ENCODE assay signal across 16 cellular contexts in genomic region chr1:209692296-209692695, GRCh38. TPM values are rescaled to one million over a fixed set of nuclear protein-coding genes. Genes with fewer than 3 reads are reported as not detected.
DNase-seq lines count a peak whose midpoint lies in the region; ATAC-seq, FAIRE-seq and TF ChIP-seq lines count a peak whose summit lies in the region.
"Had no signal": no experiment of that assay in that cellular context is flagged by ENCODE, and none has a peak within 500 bp of the region (broad histone marks: within the 10 kb centered on the region; RNA-seq: fewer than 3 reads in every experiment).

No MANE protein-coding gene starts in this region.

- H3K27me3 ChIP-seq in PC-3 (ENCODE audit: low read length) (no peaks in the 10 kb centered on the region), transverse colon (no peaks in the 10 kb centered on the region)
- H3K27me3 ChIP-seq: adrenal gland had no signal

- FAIRE-seq in A549 (lab: Jason Lieb, UNC), result no peak
- FAIRE-seq: urothelium cell line had no signal

- intact Hi-C loops in PC-3 (cut with micrococcal nuclease), result no loop called here
- intact Hi-C loops in transverse colon (cut with DNase I; ENCODE audit: low total_unique reads), result loop anchor here (5.0 kb wide), 1 partner anchor 115 kb away; no protein-coding TSS in a partner anchor

- H3K79me2 ChIP-seq in PC-3 (ENCODE audit: low read length), result no peaks in the 10 kb centered on the region

- H3K9me2 ChIP-seq in PC-3 (replicated peaks; ENCODE audit: low read length), result no peaks in the 10 kb centered on the region

- H3K4me2 ChIP-seq in A549, result peak overlapping the region; percentile 57; the same call in 2 of the 3 replicates
- peak overlapping the region; percentile 54 for H3K4me2 ChIP-seq in PC-3 (ENCODE audit: low read length)

- in situ Hi-C loops in transverse colon (cut with MboI; ENCODE audit: low pct_ligation_motif_present in 1 of 4, low pct_unique_long_range_greater_than_20kb in 1 of 4, low sequenced_read_pairs in 3 of 4), result loop anchor here in 3 of 4 donors (5.0 to 10.0 kb wide), 2 partner anchors 115 to 117 kb away; no protein-coding TSS in a partner anchor

- no peak for TF ChIP-seq CTCF in A549 (IDR thresholded peaks at IDR 0.05)
- no peak for TF ChIP-seq CTCF in PC-3 (conservative IDR thresholded peaks at IDR 0.05; ENCODE audit: low read depth, low read length)
- no peak for TF ChIP-seq CTCF in transverse colon (IDR thresholded peaks at IDR 0.05)

- no peaks in the 10 kb centered on the region for H3K36me3 ChIP-seq in PC-3 (ENCODE audit: low read depth, low read length)
- no peaks in the 10 kb centered on the region for H3K36me3 ChIP-seq in transverse colon
- H3K36me3 ChIP-seq: adrenal gland, cardiac muscle cell, WERI-Rb-1 had no signal

- no peaks in the 10 kb centered on the region for H4K20me1 ChIP-seq in PC-3 (ENCODE audit: low read length)

- H3K9ac ChIP-seq in PC-3 (ENCODE audit: low read length), result no peak overlapping the region

- ATAC-seq in A549 (no peak), PC-3 (peak; percentile 30)

- TF ChIP-seq POLR2A in A549 (IDR thresholded peaks at IDR 0.05; ENCODE audit: low read length), result no peak
- TF ChIP-seq POLR2A in transverse colon (IDR thresholded peaks at IDR 0.05), result no peak

- no peaks in the 10 kb centered on the region for H3F3A ChIP-seq in PC-3 (ENCODE audit: low read length, unreplicated experiment)

- TF ChIP-seq EP300 in A549 (IDR thresholded peaks at IDR 0.05) (no peak), transverse colon (IDR thresholded peaks at IDR 0.05; ENCODE audit: low read depth) (no peak)

- H3K4me1 ChIP-seq in A549 (peaks cover 41% of the 10 kb centered on the region), PC-3 (ENCODE audit: insufficient read depth, low read length) (peaks cover 39% of the 10 kb centered on the region), transverse colon (peaks cover 0 to 28% (median 3%) of the 10 kb centered on the region in 4 donors)

- CTCF ChIA-PET in A549 (lab: Yijun Ruan, JAX) (interaction anchor here (1.0 to 8.0 kb wide), 27 partner anchors 8 to 125 kb away, joined by 3 to 93 read pairs (median 7); partner anchors contain the start of gene LAMB3), PC-3 (lab: Charles Lee) (interaction anchor here (0.6 kb wide), 1 partner anchor 22 kb away, joined by 5 read pairs; no protein-coding TSS in a partner anchor)

- H3K4me3 ChIP-seq in A549, result no peak overlapping the region
- no peak overlapping the region for H3K4me3 ChIP-seq in PC-3 (ENCODE audit: low read length)
- H3K4me3 ChIP-seq in transverse colon, result no peak overlapping the region
- H3K4me3 ChIP-seq: adrenal gland, cardiac muscle cell had no signal

- H3K27ac ChIP-seq in A549 (peak overlapping the region; percentile 42 to 58; a peak in 5 of 6 replicates), PC-3 (ENCODE audit: low read length) (peak overlapping the region; percentile 34), transverse colon (peak overlapping the region in 1 of 4 donors; percentile 23)
- H3K27ac ChIP-seq: 22Rv1, adrenal gland, cardiac muscle cell, WERI-Rb-1 had no signal

- DNase-seq in NCI-H82 (lab: John Stamatoyannopoulos, UW) (peak; percentile 55), NCI-H82 treated with DMSO at 0.1 percent for 48 hours (lab: John Stamatoyannopoulos, UW; ENCODE audit: unreplicated experiment) (no peak), A549 (ENCODE audit: low read depth in 1 of 2, low spot score in 1 of 2) (no peak), PC-3 (no peak), dermis blood vessel endothelial cell (peak; percentile 15), AML-193 (lab: John Stamatoyannopoulos, UW) (no peak), transverse colon (no peak)
- DNase-seq in stimulated activated naive CD4-positive, alpha-beta T cell (lab: John Stamatoyannopoulos, UW), result no peak

- WGBS in A549 (ENCODE audit: missing lambda C conversion rate), result 39% methylated on average over 3 of the region's 4 CpGs
- 51 to 58% methylated on average over 2 to 4 of the region's 4 CpGs for WGBS in transverse colon (ENCODE audit: low coverage in 1 of 2), 2 donors

- POLR2A ChIA-PET in A549 (lab: Yijun Ruan, JAX), result interaction anchor here (0.6 to 1.0 kb wide), 2 partner anchors 92 to 116 kb away, joined by 3 read pairs; no protein-coding TSS in a partner anchor
- POLR2A ChIA-PET in PC-3 (lab: Charles Lee; ENCODE audit: unreplicated experiment), result no interaction called here

- no TSS peak for BruUV-seq in PC-3 (replicated peaks; lab: Mats Ljungman, UMichigan)

- TF ChIP-seq RAD21 in A549 (conservative IDR thresholded peaks at IDR 0.05 in 1 of 2, IDR thresholded peaks at IDR 0.05 in 1 of 2), result no peak

- peak overlapping the region; percentile 66 for H2AFZ ChIP-seq in PC-3 (ENCODE audit: low read length)

- H3K9me3 ChIP-seq in A549 (no peaks in the 10 kb centered on the region), PC-3 (ENCODE audit: low read length) (no peaks in the 10 kb centered on the region), transverse colon (no peaks in the 10 kb centered on the region)
- H3K9me3 ChIP-seq: adrenal gland had no signal

TF ChIP-seq in A549, 52 proteins besides CTCF, POLR2A, EP300 and RAD21:
- TF ChIP-seq FOSL2 (IDR thresholded peaks at IDR 0.05) (no peak), FOSL2 (CRISPR knock-in tag; IDR thresholded peaks at IDR 0.05) (no peak), CHD2 (IDR thresholded peaks at IDR 0.05; ENCODE audit: low read length, partially characterized antibody) (no peak)
- TF ChIP-seq, protein P1, sequence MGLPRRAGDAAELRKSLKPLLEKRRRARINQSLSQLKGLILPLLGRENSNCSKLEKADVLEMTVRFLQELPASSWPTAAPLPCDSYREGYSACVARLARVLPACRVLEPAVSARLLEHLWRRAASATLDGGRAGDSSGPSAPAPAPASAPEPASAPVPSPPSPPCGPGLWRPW (IDR thresholded peaks at IDR 0.05), result no peak

RNA-seq across cellular contexts. Expression of gene HSD11B1, which starts 12.3 kb away (rescaled TPM):
- polyA plus RNA-seq in A549 (2011; rRNA removed) (0.17 TPM in 1 of 2 replicates, not detected in the other), A549 (2017; fragmentation: RNase III; extraction: RNeasy Plus Mini Kit Qiagen cat#74134 plus additional on column Dnase treatment) (not detected in 3 replicates)
- polyA plus RNA-seq in A549 (2012; cell fraction: cytosol; rRNA removed), result not detected in 2 replicates
- not detected in 2 replicates for polyA plus RNA-seq in A549 (2012; cell fraction: nucleus; rRNA removed)
- polyA minus RNA-seq in A549 (2011; rRNA and poly(A)+ RNA removed), result not detected in 2 replicates
- total RNA-seq in PC-3 (2014; rRNA removed) (not detected in 2 replicates), dermis blood vessel endothelial cell (not detected in 2 replicates), transverse colon (1 to 10 TPM in 3 of 4 donors, not detected in 1; 1.5 to 3.7 (median 2.6) TPM)
- total RNA-seq: cardiac muscle cell, dermis microvascular lymphatic vessel endothelial cell, HepG2, lung microvascular endothelial cell had no signal
- polyA plus RNA-seq: cardiac muscle cell, HepG2 had no signal

RNA-seq across cellular contexts. Expression of gene G0S2, which starts 17.1 kb away (rescaled TPM):
- polyA plus RNA-seq in A549 (2011; rRNA removed), result 1.0 and 1.1 TPM in 2 replicates
- 1.6 TPM in 2 replicates for polyA plus RNA-seq in A549 (2012; cell fraction: cytosol; rRNA removed)
- polyA plus RNA-seq in A549 (2012; cell fraction: nucleus; rRNA removed), result 0.95 and 1.9 TPM in 2 replicates
- 2.5 to 3.3 TPM (median 3.0 TPM) in 3 replicates for polyA plus RNA-seq in A549 (2017; fragmentation: RNase III; extraction: RNeasy Plus Mini Kit Qiagen cat#74134 plus additional on column Dnase treatment)
- 0.54 TPM in 1 of 2 replicates, not detected in the other for polyA minus RNA-seq in A549 (2011; rRNA and poly(A)+ RNA removed)
- 620 and 723 TPM in 2 replicates for total RNA-seq in PC-3 (2014; rRNA removed)
- 0.33 and 1.0 TPM in 2 replicates for total RNA-seq in dermis blood vessel endothelial cell
- total RNA-seq in transverse colon, result 10 to 100 TPM in 2 of 4 donors, 1 to 10 TPM in 2; 1.8 to 84.2 (median 26.9) TPM
- total RNA-seq: HepG2 had no signal
- polyA plus RNA-seq: HepG2 had no signal

RNA-seq across cellular contexts. Expression of gene LAMB3, which starts 40.1 kb away (rescaled TPM):
- polyA plus RNA-seq in A549 (2011; rRNA removed) (7.3 and 11.6 TPM in 2 replicates), A549 (2017; fragmentation: RNase III; extraction: RNeasy Plus Mini Kit Qiagen cat#74134 plus additional on column Dnase treatment) (8.1 to 11.1 TPM (median 9.1 TPM) in 3 replicates)
- polyA plus RNA-seq in A549 (2012; cell fraction: cytosol; rRNA removed), result 5.8 and 6.5 TPM in 2 replicates
- 19.8 and 28.4 TPM in 2 replicates for polyA plus RNA-seq in A549 (2012; cell fraction: nucleus; rRNA removed)
- 15.0 and 19.3 TPM in 2 replicates for polyA minus RNA-seq in A549 (2011; rRNA and poly(A)+ RNA removed)
- total RNA-seq in PC-3 (2014; rRNA removed) (473 and 650 TPM in 2 replicates), dermis blood vessel endothelial cell (1.5 and 1.9 TPM in 2 replicates), transverse colon (100 to 1,000 TPM in 3 of 4 donors, 10 to 100 TPM in 1; 47.2 to 147 (median 126) TPM)

Comparison
In these comparisons a context has a peak if more than half of its experiments do, and no peak if none do; other contexts are left out.
1. DNase-seq: peak in NCI-H82 (single experiment) and dermis blood vessel endothelial cell (single experiment); none in NCI-H82 treated with DMSO at 0.1 percent for 48 hours (single experiment), A549 (0 of 2), PC-3 (single experiment), AML-193 (0 of 2), transverse colon (single experiment) and stimulated activated naive CD4-positive, alpha-beta T cell (0 of 6).
2. RNA of gene LAMB3, which starts 40.1 kb away (total RNA-seq): 473 to 650 TPM in PC-3 and 47.2 to 147 TPM in transverse colon; 1.5 to 1.9 TPM in dermis blood vessel endothelial cell; every median in the first group is over 10 times any median in the second.